ENCODE assay signal across 19 cellular contexts in genomic region chr1:100972185-100972584, GRCh38. TPM values are rescaled to one million over a fixed set of nuclear protein-coding genes. Genes with fewer than 3 reads are reported as not detected.
DNase-seq lines count a peak whose midpoint lies in the region; ATAC-seq and TF ChIP-seq lines count a peak whose summit lies in the region.
"Had no signal": no experiment of that assay in that cellular context is flagged by ENCODE, and none has a peak within 500 bp of the region (broad histone marks: within the 10 kb centered on the region; RNA-seq: fewer than 3 reads in every experiment).

No MANE protein-coding gene starts in this region.

- H3K4me1 ChIP-seq in CD8-positive, alpha-beta T cell (ENCODE audit: insufficient read depth, low read length): peaks cover 12% of the 10 kb centered on the region
- H3K4me1 ChIP-seq in GM23338 (ENCODE audit: insufficient read depth): peaks cover 19% of the 10 kb centered on the region
- peaks cover 0 to 33% (median 3%) of the 10 kb centered on the region in 6 donors for H3K4me1 ChIP-seq in spleen
- H3K4me1 ChIP-seq: A549, Peyer's patch had no signal

- peak overlapping the region; percentile 39 for H3K27ac Mint-ChIP-seq in CD8-positive, alpha-beta T cell
- no peak overlapping the region; the same call in 1 of the 2 replicates for H3K27ac Mint-ChIP-seq in GM23338

- CTCF ChIA-PET in CD8-positive, alpha-beta T cell (lab: Charles Lee): no interaction called here

- DNase-seq in CD8-positive, alpha-beta T cell: no peak
- DNase-seq in GM23338 (ENCODE audit: low spot score): no peak
- peak; percentile 88 for DNase-seq in NCI-H69 (lab: John Stamatoyannopoulos, UW)
- peak; percentile 23 for DNase-seq in foreskin melanocyte
- no peak for DNase-seq in cardiac septum (ENCODE audit: low spot score)
- DNase-seq in spleen: no peak
- no peak for DNase-seq in omental fat pad (ENCODE audit: low spot score)
- DNase-seq in NCI-H446 treated with DMSO at 0.1 percent for 48 hours (lab: John Stamatoyannopoulos, UW): no peak
- DNase-seq: Calu3, DMS79 treated with DMSO at 0.1 percent for 48 hours, H7, IMR-90, Kasumi-1, NCI-H1436, NCI-H446, Peyer's patch, SHP77 had no signal

- peak overlapping the region; percentile 19; the same call in 1 of the 2 replicates for H3K4me2 ChIP-seq in GM23338
- H3K4me2 ChIP-seq: A549 had no signal

- H3K27ac ChIP-seq in CD8-positive, alpha-beta T cell (ENCODE audit: low read depth, low read length): no peak overlapping the region
- no peak overlapping the region for H3K27ac ChIP-seq in GM23338 (ENCODE audit: low read depth)
- no peak overlapping the region for H3K27ac ChIP-seq in spleen
- H3K27ac ChIP-seq: A549, Peyer's patch had no signal

- no peaks in the 10 kb centered on the region for H3K27me3 ChIP-seq in CD8-positive, alpha-beta T cell (ENCODE audit: insufficient read depth, low read length)
- H3K27me3 ChIP-seq in GM23338 (ENCODE audit: insufficient read depth) (no peaks in the 10 kb centered on the region), spleen (replicated peaks in 1 of 7) (no peaks in the 10 kb centered on the region)
- H3K27me3 ChIP-seq: Peyer's patch had no signal

- no peaks in the 10 kb centered on the region for H3K27me3 Mint-ChIP-seq in CD8-positive, alpha-beta T cell (ENCODE audit: low read depth)
- H3K27me3 Mint-ChIP-seq in GM23338 (ENCODE audit: insufficient read depth, low read depth, poor library complexity): no peaks in the 10 kb centered on the region

- no peak for ATAC-seq in CD8-positive, alpha-beta T cell
- ATAC-seq in GM23338: no peak
- no peak for ATAC-seq in omental fat pad (ENCODE audit: low FRiP score)
- ATAC-seq: A549 had no signal

- H3K9me3 ChIP-seq in CD8-positive, alpha-beta T cell (ENCODE audit: low read length): no peaks in the 10 kb centered on the region
- no peaks in the 10 kb centered on the region for H3K9me3 ChIP-seq in spleen
- H3K9me3 ChIP-seq: A549, Peyer's patch had no signal

- peaks cover 51% of the 10 kb centered on the region for H3K36me3 Mint-ChIP-seq in CD8-positive, alpha-beta T cell
- peaks cover 25% of the 10 kb centered on the region for H3K36me3 Mint-ChIP-seq in GM23338 (ENCODE audit: low read depth)

- no peaks in the 10 kb centered on the region for H3F3A ChIP-seq in GM23338 (replicated peaks; ENCODE audit: low read depth)

- H3K9me2 ChIP-seq in GM23338 (ENCODE audit: insufficient read depth): no peaks in the 10 kb centered on the region

- no peak overlapping the region for H3K4me3 ChIP-seq in CD8-positive, alpha-beta T cell (ENCODE audit: low read depth, low read length)
- no peak overlapping the region for H3K4me3 ChIP-seq in GM23338
- no peak overlapping the region for H3K4me3 ChIP-seq in spleen
- H3K4me3 ChIP-seq: A549, Peyer's patch had no signal

- no peak for TF ChIP-seq POLR2A in spleen (IDR thresholded peaks at IDR 0.05)

- H3K36me3 ChIP-seq in CD8-positive, alpha-beta T cell (ENCODE audit: insufficient read depth, low read length): no peaks in the 10 kb centered on the region
- H3K36me3 ChIP-seq in GM23338 (ENCODE audit: insufficient read depth) (no peaks in the 10 kb centered on the region), spleen (peaks cover 0 to 58% (median 25%) of the 10 kb centered on the region in 6 donors)

- H3K79me2 ChIP-seq in GM23338 (replicated peaks; ENCODE audit: insufficient read depth): no peaks in the 10 kb centered on the region

- 56 to 73% (median 70%) methylated on average over 1 of the region's 1 CpG for WGBS in spleen, 5 donors

- no peak for TF ChIP-seq CTCF in CD8-positive, alpha-beta T cell (IDR thresholded peaks at IDR 0.05)
- no peak for TF ChIP-seq CTCF in GM23338 (conservative IDR thresholded peaks at IDR 0.05; ENCODE audit: low read depth in 2 of 2)
- no peak for TF ChIP-seq CTCF in spleen (IDR thresholded peaks at IDR 0.05 in 8 of 11, conservative IDR thresholded peaks at IDR 0.05 in 3 of 11)
- no peak for TF ChIP-seq CTCF in omental fat pad (IDR thresholded peaks at IDR 0.05)

- H3K4me3 Mint-ChIP-seq in CD8-positive, alpha-beta T cell: no peak overlapping the region
- H3K4me3 Mint-ChIP-seq in GM23338: no peak overlapping the region
- H3K4me3 Mint-ChIP-seq: CD14-positive monocyte had no signal

- POLR2A ChIA-PET in CD8-positive, alpha-beta T cell (lab: Charles Lee): no interaction called here

- peaks cover 61% of the 10 kb centered on the region for H3K4me1 Mint-ChIP-seq in CD8-positive, alpha-beta T cell (ENCODE audit: low read depth)
- H3K4me1 Mint-ChIP-seq in GM23338: peaks cover 18% of the 10 kb centered on the region
- H3K4me1 Mint-ChIP-seq: CD14-positive monocyte had no signal

- no peaks in the 10 kb centered on the region for H3K9me3 Mint-ChIP-seq in CD8-positive, alpha-beta T cell
- no peaks in the 10 kb centered on the region for H3K9me3 Mint-ChIP-seq in GM23338
- H3K9me3 Mint-ChIP-seq: CD14-positive monocyte had no signal

- no peaks in the 10 kb centered on the region for H4K20me1 ChIP-seq in GM23338 (replicated peaks; ENCODE audit: insufficient read depth)

- intact Hi-C loops in CD8-positive, alpha-beta T cell (cut with DNase I, micrococcal nuclease): loop anchor here in 1 of 2 experiments (2.0 to 5.0 kb wide), 2 partner anchors 13 to 35 kb away; no protein-coding TSS in a partner anchor
- intact Hi-C loops in cardiac septum (cut with DNase I) (no loop called here), spleen (cut with DNase I; ENCODE audit: low total_unique reads) (no loop called here)

- no peak overlapping the region for H2AFZ ChIP-seq in GM23338

TF ChIP-seq in GM23338, 12 proteins besides CTCF, POLR2A, EP300 and RAD21 (continues in another document):
- TF ChIP-seq, protein P1, sequence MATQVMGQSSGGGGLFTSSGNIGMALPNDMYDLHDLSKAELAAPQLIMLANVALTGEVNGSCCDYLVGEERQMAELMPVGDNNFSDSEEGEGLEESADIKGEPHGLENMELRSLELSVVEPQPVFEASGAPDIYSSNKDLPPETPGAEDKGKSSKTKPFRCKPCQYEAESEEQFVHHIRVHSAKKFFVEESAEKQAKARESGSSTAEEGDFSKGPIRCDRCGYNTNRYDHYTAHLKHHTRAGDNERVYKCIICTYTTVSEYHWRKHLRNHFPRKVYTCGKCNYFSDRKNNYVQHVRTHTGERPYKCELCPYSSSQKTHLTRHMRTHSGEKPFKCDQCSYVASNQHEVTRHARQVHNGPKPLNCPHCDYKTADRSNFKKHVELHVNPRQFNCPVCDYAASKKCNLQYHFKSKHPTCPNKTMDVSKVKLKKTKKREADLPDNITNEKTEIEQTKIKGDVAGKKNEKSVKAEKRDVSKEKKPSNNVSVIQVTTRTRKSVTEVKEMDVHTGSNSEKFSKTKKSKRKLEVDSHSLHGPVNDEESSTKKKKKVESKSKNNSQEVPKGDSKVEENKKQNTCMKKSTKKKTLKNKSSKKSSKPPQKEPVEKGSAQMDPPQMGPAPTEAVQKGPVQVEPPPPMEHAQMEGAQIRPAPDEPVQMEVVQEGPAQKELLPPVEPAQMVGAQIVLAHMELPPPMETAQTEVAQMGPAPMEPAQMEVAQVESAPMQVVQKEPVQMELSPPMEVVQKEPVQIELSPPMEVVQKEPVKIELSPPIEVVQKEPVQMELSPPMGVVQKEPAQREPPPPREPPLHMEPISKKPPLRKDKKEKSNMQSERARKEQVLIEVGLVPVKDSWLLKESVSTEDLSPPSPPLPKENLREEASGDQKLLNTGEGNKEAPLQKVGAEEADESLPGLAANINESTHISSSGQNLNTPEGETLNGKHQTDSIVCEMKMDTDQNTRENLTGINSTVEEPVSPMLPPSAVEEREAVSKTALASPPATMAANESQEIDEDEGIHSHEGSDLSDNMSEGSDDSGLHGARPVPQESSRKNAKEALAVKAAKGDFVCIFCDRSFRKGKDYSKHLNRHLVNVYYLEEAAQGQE (IDR thresholded peaks at IDR 0.05; ENCODE audit: unreplicated experiment): no peak

RNA-seq across cellular contexts. Expression of gene DPH5, which starts 53.4 kb away (rescaled TPM):
- 10 to 100 TPM; 32.1 to 40.7 TPM for total RNA-seq in CD8-positive, alpha-beta T cell
- total RNA-seq in GM23338 (2014; rRNA removed; shearing (Covaris generic)): 50.6 and 72.4 TPM in 2 replicates
- polyA plus RNA-seq in GM23338 (2016; fragmentation: Nextera tagmentation; extraction: Ambion mirVana): 46.2 and 53.5 TPM in 2 replicates
- 35.4 TPM for total RNA-seq in cardiac septum
- total RNA-seq in spleen: 10 to 100 TPM; 19.3 to 31.7 (median 24.5) TPM
- 10 to 100 TPM; 45.9 to 60.0 (median 49.8) TPM for polyA plus RNA-seq in spleen
- 10 to 100 TPM in 3 of 4 donors, 1 to 10 TPM in 1; 8.8 to 35.3 (median 15.8) TPM for total RNA-seq in omental fat pad

Comparison
In these comparisons a context has a peak if more than half of its experiments do, and no peak if none do; other contexts are left out.
1. DNase-seq: peak in NCI-H69 (single experiment) and foreskin melanocyte (single experiment); none in CD8-positive, alpha-beta T cell (0 of 7), GM23338 (single experiment), cardiac septum (single experiment), spleen (single experiment), omental fat pad (single experiment) and NCI-H446 treated with DMSO at 0.1 percent for 48 hours (single experiment).